15 cellular contexts compared by ENCODE assay signal in the genomic region with DNA sequence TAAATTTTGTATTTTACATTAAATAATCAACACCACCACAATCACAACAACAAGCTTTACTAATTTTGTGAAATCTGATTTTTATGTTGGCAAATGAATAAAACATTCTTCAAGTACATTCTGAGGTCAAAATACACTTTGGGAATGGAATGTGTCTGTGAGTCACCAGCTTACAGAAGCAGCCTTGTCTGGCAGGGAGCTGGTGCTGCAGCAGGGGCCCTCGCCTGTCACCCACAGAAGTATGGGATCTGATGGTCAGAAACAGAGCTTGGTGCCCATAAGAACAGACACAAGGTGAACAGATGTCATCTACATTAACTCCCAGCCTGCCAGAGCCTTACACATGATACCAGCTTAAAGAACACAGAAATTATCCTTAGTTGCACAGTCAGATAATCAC.
A peak's percentile ranks its signal among the peaks of the same experiment; 100 is the strongest.
DNase-seq lines count a peak whose midpoint lies in the region; ATAC-seq and TF ChIP-seq lines count a peak whose summit lies in the region.
"Had no signal": no experiment of that assay in that cellular context is flagged by ENCODE, and none has a peak within 500 bp of the region (broad histone marks: within the 10 kb centered on the region; RNA-seq: fewer than 3 reads in every experiment).

No MANE protein-coding gene starts in this region.

- H3K27ac ChIP-seq in GM23248 (no peak overlapping the region), foreskin keratinocyte (no peak overlapping the region)
- H3K27ac ChIP-seq: gastroesophageal sphincter, tibial nerve, VCaP had no signal

- no peaks in the 10 kb centered on the region for H3K27me3 ChIP-seq in GM23248 (replicated peaks; ENCODE audit: insufficient read depth)
- no peaks in the 10 kb centered on the region for H3K27me3 ChIP-seq in foreskin keratinocyte
- H3K27me3 ChIP-seq: gastroesophageal sphincter, tibial nerve had no signal

- H3K36me3 ChIP-seq in GM23248 (ENCODE audit: low read depth): no peaks in the 10 kb centered on the region
- H3K36me3 ChIP-seq: gastroesophageal sphincter, tibial nerve had no signal

- no peaks in the 10 kb centered on the region for H3K79me2 ChIP-seq in GM23248 (ENCODE audit: insufficient read depth)

- no peaks in the 10 kb centered on the region for H4K20me1 ChIP-seq in GM23248 (ENCODE audit: insufficient read depth)

- ATAC-seq in foreskin keratinocyte (peak; percentile 85), HG03342 (IDR thresholded peaks at IDR 0.05; ENCODE audit: unreplicated experiment) (no peak)
- ATAC-seq: activated T-cell treated with anti-CD3 and anti-CD28 coated beads, Interleukin-2, amount 50 U/mL, for 72 hours; gastroesophageal sphincter; PC-3 had no signal

- H3K4me2 ChIP-seq in GM23248 (ENCODE audit: unreplicated experiment): no peak overlapping the region

- 0 out of 2 replicates have a peak, but pooled peaks cover 5% of the 10 kb centered on the region for H3K4me1 ChIP-seq in GM23248 (ENCODE audit: insufficient read depth)
- peaks cover 5% of the 10 kb centered on the region for H3K4me1 ChIP-seq in foreskin keratinocyte

- no peak overlapping the region for H3K4me3 ChIP-seq in GM23248
- H3K4me3 ChIP-seq: gastroesophageal sphincter, tibial nerve had no signal

- no peaks in the 10 kb centered on the region for H3K9me2 ChIP-seq in GM23248 (ENCODE audit: insufficient read depth)

- no peaks in the 10 kb centered on the region for H3F3A ChIP-seq in GM23248 (ENCODE audit: insufficient read depth)

- WGBS in GM23248 (ENCODE audit: low coverage in 1 of 2, low lambda C conversion rate in 2 of 2, missing lambda C conversion rate in 2 of 2), 2 experiments: 6 to 16% methylated on average over 1 of the region's 1 CpG

- TF ChIP-seq CTCF in foreskin keratinocyte (conservative IDR thresholded peaks at IDR 0.05): no peak

- no peak overlapping the region for H3K9ac ChIP-seq in GM23248

- in situ Hi-C loops in GM23248 (cut with MboI) (no loop called here), SK-MEL-5 (cut with HindIII; ENCODE audit: low pct_unique_long_range_greater_than_20kb, low sequenced_read_pairs) (no loop called here), G401 (cut with HindIII; ENCODE audit: low sequenced_read_pairs) (no loop called here)

- DNase-seq in GM23248 (peak; percentile 57), SK-MEL-5 (ENCODE audit: low read depth, low spot score) (peak; percentile 82), foreskin keratinocyte (peak; percentile 42 to 45), renal cortical epithelial cell (ENCODE audit: low read depth) (peak; percentile 77), MV-4-11 (lab: John Stamatoyannopoulos, UW) (no peak), medulla oblongata (ENCODE audit: extremely low spot score) (no peak), G401 (ENCODE audit: low spot score) (no peak)
- DNase-seq: activated T-cell treated with anti-CD3 and anti-CD28 coated beads, Interleukin-2, amount 50 U/mL, for 72 hours; cerebellar nuclear complex; NCI-H1930; PC-3 had no signal

- no peak overlapping the region for H2AFZ ChIP-seq in GM23248

- no peaks in the 10 kb centered on the region for H3K9me3 ChIP-seq in GM23248 (ENCODE audit: low read depth)
- H3K9me3 ChIP-seq: gastroesophageal sphincter, tibial nerve had no signal

Comparison
In these comparisons a context has a peak if more than half of its experiments do, and no peak if none do; other contexts are left out.
1. DNase-seq: peak in GM23248 (single experiment), SK-MEL-5 (single experiment), foreskin keratinocyte (2 of 2) and renal cortical epithelial cell (single experiment); none in MV-4-11 (single experiment), medulla oblongata (single experiment) and G401 (single experiment).